Comparison of ENCODE assay signal across 8 cellular contexts in genomic region chr11:72814831-72815618, GRCh38. TPM values are rescaled to one million over a fixed set of nuclear protein-coding genes. Genes with fewer than 3 reads are reported as not detected.
DNase-seq lines count a peak whose midpoint lies in the region; TF ChIP-seq lines count a peak whose summit lies in the region.

No MANE protein-coding gene starts in this region.

- TF ChIP-seq EP300 in SK-N-SH (IDR thresholded peaks at IDR 0.05; ENCODE audit: borderline replicate concordance in 1 of 2, low read depth in 1 of 2, low read length in 1 of 2) = no peak

- H3K9ac ChIP-seq in SK-N-SH = peak overlapping the region; percentile 97

- peaks cover 25% of the 10 kb centered on the region; the same call in 1 of the 2 replicates for H3K79me2 ChIP-seq in SK-N-SH (ENCODE audit: insufficient read depth)

- no peaks in the 10 kb centered on the region for H3F3A ChIP-seq in SK-N-SH (replicated peaks; ENCODE audit: insufficient read depth)

- 15% methylated on average over 13 of the region's 27 CpGs for WGBS in SK-N-SH (ENCODE audit: low lambda C conversion rate)

- peak overlapping the region; percentile 97 for H3K4me2 ChIP-seq in SK-N-SH

- H3K9me3 ChIP-seq in SK-N-SH (no peaks in the 10 kb centered on the region), breast epithelium (no peaks in the 10 kb centered on the region)

- no peak for TF ChIP-seq POLR2A in breast epithelium (IDR thresholded peaks at IDR 0.05)

- CTCF ChIA-PET in SK-N-SH (lab: Yijun Ruan, JAX) = interaction anchor here (1.0 to 5.4 kb wide), 7 partner anchors 16 to 428 kb away, joined by 3 to 33 read pairs (median 5); no protein-coding TSS in a partner anchor

- TF ChIP-seq CTCF in SK-N-SH (IDR thresholded peaks at IDR 0.05) = no peak; the same call in 1 of the 2 replicates
- TF ChIP-seq CTCF in breast epithelium (IDR thresholded peaks at IDR 0.05) = no peak

- POLR2A ChIA-PET in SK-N-SH (lab: Yijun Ruan, JAX) = no interaction called here

- no peaks in the 10 kb centered on the region for H4K20me1 ChIP-seq in SK-N-SH (ENCODE audit: insufficient read depth)

- H3K9me2 ChIP-seq in SK-N-SH = no peaks in the 10 kb centered on the region

- peak overlapping the region; percentile 89 for H2AFZ ChIP-seq in SK-N-SH (ENCODE audit: low read depth)

- H3K36me3 ChIP-seq in SK-N-SH (replicated peaks in 1 of 2; ENCODE audit: control insufficient read depth in 1 of 2, insufficient read depth in 2 of 2, low read length in 1 of 2) (no peaks in the 10 kb centered on the region), breast epithelium (no peaks in the 10 kb centered on the region)

- intact Hi-C loops in breast epithelium (cut with DNase I; ENCODE audit: low total_unique reads) = loop anchor here (10.0 kb wide), 1 partner anchor 90 kb away; no protein-coding TSS in a partner anchor

- H3K4me1 ChIP-seq in SK-N-SH (ENCODE audit: control insufficient read depth in 1 of 2, insufficient read depth in 2 of 2, low read depth in 1 of 2, low read length in 1 of 2) = peaks cover 8 to 33% of the 10 kb centered on the region in 2 experiments; a peak in 2 of 4 replicates
- no peaks in the 10 kb centered on the region for H3K4me1 ChIP-seq in breast epithelium

- H3K27ac ChIP-seq in SK-N-SH (ENCODE audit: low read depth in 2 of 2, low read length in 1 of 2) (peak overlapping the region; percentile 91 to 96), breast epithelium (peak overlapping the region; percentile 94 to 97)

- H3K27me3 ChIP-seq in SK-N-SH (ENCODE audit: insufficient read depth) (no peaks in the 10 kb centered on the region), breast epithelium (no peaks in the 10 kb centered on the region)

- DNase-seq in NCI-H1092 (lab: John Stamatoyannopoulos, UW) = peak; percentile 73
- no peak for DNase-seq in NCI-H1092 treated with DMSO at 0.1 percent for 48 hours (lab: John Stamatoyannopoulos, UW)
- peak; percentile 56 for DNase-seq in H4 (ENCODE audit: low spot score)
- DNase-seq in LoVo (ENCODE audit: low spot score) = peak; percentile 52
- no peak for DNase-seq in SK-N-SH
- no peak for DNase-seq in breast epithelium (ENCODE audit: low spot score in 2 of 2)
- peak; percentile 30 for DNase-seq in kidney glomerular epithelial cell (lab: John Stamatoyannopoulos, UW)
- peak; percentile 42 to 48 for DNase-seq in stimulated activated CD4-positive, alpha-beta T cell treated with anti-CD3 and anti-CD28 coated beads, Interleukin-4, amount 100 ng/mL, for 48 hours (ENCODE audit: low read depth in 2 of 2)

- H3K4me3 ChIP-seq in SK-N-SH (ENCODE audit: low read depth in 2 of 2, low read length in 1 of 2) (peak overlapping the region; percentile 83 to 92), breast epithelium (peak overlapping the region; percentile 75 to 95 (median 89))

- no peak for TF ChIP-seq RAD21 in SK-N-SH (IDR thresholded peaks at IDR 0.05; ENCODE audit: low read length)

TF ChIP-seq in SK-N-SH, 30 proteins besides CTCF, POLR2A, EP300 and RAD21:
- TF ChIP-seq MXI1 (IDR thresholded peaks at IDR 0.05; ENCODE audit: low read depth, low read length) (no peak), ZBTB33 (IDR thresholded peaks at IDR 0.05; ENCODE audit: borderline replicate concordance, low read depth) (no peak), CHD2 (IDR thresholded peaks at IDR 0.05; ENCODE audit: low read length, partially characterized antibody) (peak; percentile 65)

RNA-seq across cellular contexts. Expression of gene ATG16L2, which starts 0.8 kb away (rescaled TPM):
- total RNA-seq in H4 (2014; rRNA removed; shearing (Covaris generic)) = 0.66 and 3.4 TPM in 2 replicates
- 26.9 and 29.4 TPM in 2 replicates for polyA plus RNA-seq in SK-N-SH (2012; rRNA removed)
- polyA plus RNA-seq in SK-N-SH (2012; cell fraction: cytosol; rRNA removed) = 3.8 and 6.1 TPM in 2 replicates
- 205 and 218 TPM in 2 replicates for polyA plus RNA-seq in SK-N-SH (2012; cell fraction: nucleus; rRNA removed)
- total RNA-seq in breast epithelium = 10 to 100 TPM; 18.7 to 39.2 (median 28.2) TPM

RNA-seq across cellular contexts. Expression of gene STARD10, which starts 21.2 kb away (rescaled TPM):
- total RNA-seq in H4 (2014; rRNA removed; shearing (Covaris generic)) = 23.2 and 25.1 TPM in 2 replicates
- polyA plus RNA-seq in SK-N-SH (2012; rRNA removed) = 42.2 and 47.7 TPM in 2 replicates
- polyA plus RNA-seq in SK-N-SH (2012; cell fraction: cytosol; rRNA removed) = 20.7 and 30.1 TPM in 2 replicates
- 23.7 and 25.6 TPM in 2 replicates for polyA plus RNA-seq in SK-N-SH (2012; cell fraction: nucleus; rRNA removed)
- total RNA-seq in breast epithelium = 100 to 1,000 TPM in 1 of 3 donors, 10 to 100 TPM in 2; 20.6 to 117 (median 93.7) TPM

Comparison
In these comparisons a context has a peak if more than half of its experiments do, and no peak if none do; other contexts are left out.
1. DNase-seq: peak in NCI-H1092 (single experiment), H4 (single experiment), LoVo (single experiment), kidney glomerular epithelial cell (single experiment) and stimulated activated CD4-positive, alpha-beta T cell treated with anti-CD3 and anti-CD28 coated beads, Interleukin-4, amount 100 ng/mL, for 48 hours (2 of 2); none in NCI-H1092 treated with DMSO at 0.1 percent for 48 hours (single experiment), SK-N-SH (single experiment) and breast epithelium (0 of 2).